12 cellular contexts compared by ENCODE assay signal in the genomic region with DNA sequence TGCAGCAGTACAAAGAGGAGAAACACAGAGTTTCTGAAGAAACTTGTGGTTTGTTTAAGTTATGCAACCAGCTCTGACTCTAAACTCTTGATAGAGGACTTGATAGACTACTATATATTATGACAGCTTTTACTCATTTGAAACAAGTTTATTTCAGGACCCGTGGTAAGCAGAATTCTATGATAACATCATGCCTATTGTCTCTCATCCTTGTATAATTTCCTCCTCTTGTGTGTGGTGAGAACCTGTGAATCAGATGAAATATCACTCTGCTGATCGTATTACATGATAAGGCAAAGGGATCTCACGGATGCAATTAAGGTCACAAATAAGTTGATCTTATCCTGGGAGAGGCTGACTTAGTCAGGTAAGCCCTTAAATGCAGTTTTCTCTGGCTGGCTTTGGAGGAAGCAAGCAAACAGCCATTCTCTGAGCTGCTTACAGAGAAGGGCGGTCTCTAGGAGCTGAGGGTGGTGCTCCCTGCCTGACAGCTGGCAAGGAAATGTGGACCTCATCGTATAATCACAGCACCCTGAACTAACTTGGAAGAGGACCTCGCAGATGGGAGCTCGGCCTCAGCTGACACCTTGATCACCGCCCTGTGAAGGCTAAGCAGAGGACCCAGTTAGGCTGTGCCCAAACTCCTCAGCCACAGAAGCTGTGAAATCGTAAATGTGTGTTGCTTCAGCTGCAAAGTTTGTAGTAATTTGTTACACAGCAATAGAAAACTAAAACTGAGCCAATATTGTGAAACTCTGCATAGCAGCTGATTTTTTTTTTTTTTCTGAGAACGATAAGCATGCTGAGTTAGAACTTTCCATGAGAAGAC.
DNase-seq lines count a peak whose midpoint lies in the region; ATAC-seq and TF ChIP-seq lines count a peak whose summit lies in the region.
"Had no signal": no experiment of that assay in that cellular context is flagged by ENCODE, and none has a peak within 500 bp of the region (broad histone marks: within the 10 kb centered on the region; RNA-seq: fewer than 3 reads in every experiment).

No MANE protein-coding gene starts in this region.

- peak overlapping the region; percentile 23 for H3K4me2 ChIP-seq in fibroblast of lung (ENCODE audit: extremely low read depth, insufficient read depth, low read length)
- H3K4me2 ChIP-seq in neural progenitor cell, result no peak overlapping the region

- H3K36me3 ChIP-seq in fibroblast of lung (ENCODE audit: control insufficient read depth, insufficient read depth, low read length) (no peaks in the 10 kb centered on the region), neural progenitor cell (no peaks in the 10 kb centered on the region)

- no peaks in the 10 kb centered on the region for H3F3A ChIP-seq in neural progenitor cell (ENCODE audit: low read depth)

- no peak overlapping the region for H3K27ac Mint-ChIP-seq in neural progenitor cell
- H3K27ac Mint-ChIP-seq: activated naive CD4-positive, alpha-beta T cell treated with anti-CD3 and anti-CD28 coated beads for 36 hours; CD4-positive, CD25-positive, alpha-beta regulatory T cell had no signal

- no peak overlapping the region for H3K27ac ChIP-seq in fibroblast of lung (ENCODE audit: insufficient read depth, low read length)
- no peak overlapping the region for H3K27ac ChIP-seq in neural progenitor cell

- H3K9me3 Mint-ChIP-seq in neural progenitor cell, result peaks cover 7% of the 10 kb centered on the region

- H3K36me3 Mint-ChIP-seq in neural progenitor cell, result no peaks in the 10 kb centered on the region
- H3K36me3 Mint-ChIP-seq: CD4-positive, CD25-positive, alpha-beta regulatory T cell had no signal

- H3K27me3 ChIP-seq in fibroblast of lung (ENCODE audit: control insufficient read depth, insufficient read depth, low read length) (no peaks in the 10 kb centered on the region), neural progenitor cell (no peaks in the 10 kb centered on the region)

- DNase-seq in AG10803 (ENCODE audit: low read depth) (peak; percentile 35), NCI-H510A (lab: John Stamatoyannopoulos, UW) (peak; percentile 0), fibroblast of lung (ENCODE audit: low read depth in 2 of 2) (peak in 1 of 2 donors; percentile 47), neural progenitor cell (ENCODE audit: low spot score) (peak; percentile 3), kidney glomerular epithelial cell (lab: John Stamatoyannopoulos, UW) (no peak), activated gamma-delta T cell treated with Interleukin-2 at 50 U/mL for 16 hours (no peak)
- no peak for DNase-seq in activated T-cell treated with anti-CD3 and anti-CD28 coated beads, Interleukin-2, amount 50 U/mL, for 48 hours
- DNase-seq: activated naive CD4-positive, alpha-beta T cell treated with anti-CD3 and anti-CD28 coated beads for 36 hours; CD4-positive, CD25-positive, alpha-beta regulatory T cell; NCI-H446 treated with DMSO at 0.1 percent for 48 hours; nucleus accumbens had no signal

- peak overlapping the region; percentile 33 for H3K4me3 ChIP-seq in AG10803 (ENCODE audit: low read length)
- H3K4me3 ChIP-seq in fibroblast of lung (replicated peaks in 1 of 4; ENCODE audit: control extremely low read depth in 1 of 4, insufficient read depth in 1 of 4, low read depth in 3 of 4, low read length in 4 of 4), result peak overlapping the region in 2 of 4 experiments; percentile 7 to 30
- no peak overlapping the region for H3K4me3 ChIP-seq in neural progenitor cell

- peaks cover 7% of the 10 kb centered on the region for H3K4me1 Mint-ChIP-seq in neural progenitor cell
- H3K4me1 Mint-ChIP-seq: CD4-positive, CD25-positive, alpha-beta regulatory T cell had no signal

- no peaks in the 10 kb centered on the region for H3K4me1 ChIP-seq in fibroblast of lung (ENCODE audit: control insufficient read depth, extremely low read depth, insufficient read depth, low read length)
- no peaks in the 10 kb centered on the region for H3K4me1 ChIP-seq in neural progenitor cell

- H3K9me3 ChIP-seq in fibroblast of lung (ENCODE audit: control insufficient read depth, insufficient read depth, low read depth, low read length), result no peaks in the 10 kb centered on the region
- no peaks in the 10 kb centered on the region for H3K9me3 ChIP-seq in neural progenitor cell (ENCODE audit: low read depth)

- no peak for ATAC-seq in GM19328 (IDR thresholded peaks at IDR 0.05; ENCODE audit: unreplicated experiment)

- no peak overlapping the region for H3K4me3 Mint-ChIP-seq in neural progenitor cell
- H3K4me3 Mint-ChIP-seq: activated naive CD4-positive, alpha-beta T cell treated with anti-CD3 and anti-CD28 coated beads for 36 hours; CD4-positive, CD25-positive, alpha-beta regulatory T cell had no signal

- H3K9ac ChIP-seq in fibroblast of lung (ENCODE audit: insufficient read depth, low read length) (no peak overlapping the region), neural progenitor cell (no peak overlapping the region)

- no peak for TF ChIP-seq CTCF in AG10803 (conservative IDR thresholded peaks at IDR 0.05; ENCODE audit: low read length)
- no peak for TF ChIP-seq CTCF in fibroblast of lung (conservative IDR thresholded peaks at IDR 0.05 in 1 of 2, IDR thresholded peaks at IDR 0.05 in 1 of 2; ENCODE audit: low read depth in 1 of 2, low read length in 2 of 2)
- TF ChIP-seq CTCF in neural progenitor cell (IDR thresholded peaks at IDR 0.05), result no peak

- H4K20me1 ChIP-seq in fibroblast of lung (ENCODE audit: control insufficient read depth, extremely low read depth, insufficient read depth, low read length), result no peaks in the 10 kb centered on the region
- no peaks in the 10 kb centered on the region for H4K20me1 ChIP-seq in neural progenitor cell (ENCODE audit: low read depth)

- H3K27me3 Mint-ChIP-seq in neural progenitor cell (ENCODE audit: insufficient read depth, low read depth), result no peaks in the 10 kb centered on the region

- H2AFZ ChIP-seq in fibroblast of lung (ENCODE audit: low read length) (peak overlapping the region; percentile 43), neural progenitor cell (replicated peaks) (peak overlapping the region; percentile 58)

- no peaks in the 10 kb centered on the region for H3K79me2 ChIP-seq in fibroblast of lung (ENCODE audit: control insufficient read depth, insufficient read depth, low read length)
- no peaks in the 10 kb centered on the region for H3K79me2 ChIP-seq in neural progenitor cell (ENCODE audit: low read depth)

Comparison
In these comparisons a context has a peak if more than half of its experiments do, and no peak if none do; other contexts are left out.
1. DNase-seq: peak in AG10803 (single experiment), NCI-H510A (single experiment) and neural progenitor cell (single experiment); none in kidney glomerular epithelial cell (single experiment), activated gamma-delta T cell treated with Interleukin-2 at 50 U/mL for 16 hours (single experiment) and activated T-cell treated with anti-CD3 and anti-CD28 coated beads, Interleukin-2, amount 50 U/mL, for 48 hours (0 of 2).